ENCODE assay signal across 10 cellular contexts in genomic region chrX:2967998-2968909, GRCh38. TPM values are rescaled to one million over a fixed set of nuclear protein-coding genes. Genes with fewer than 3 reads are reported as not detected.
DNase-seq lines count a peak whose midpoint lies in the region; ATAC-seq, FAIRE-seq and TF ChIP-seq lines count a peak whose summit lies in the region.
"Had no signal": no experiment of that assay in that cellular context is flagged by ENCODE, and none has a peak within 500 bp of the region (broad histone marks: within the 10 kb centered on the region; RNA-seq: fewer than 3 reads in every experiment).

No MANE protein-coding gene starts in this region.

- H3K27me3 ChIP-seq in foreskin keratinocyte, result no peaks in the 10 kb centered on the region
- H3K27me3 ChIP-seq: pancreas had no signal

- no peaks in the 10 kb centered on the region for H3K36me3 Mint-ChIP-seq in activated CD4-positive, alpha-beta T cell treated with anti-CD3 and anti-CD28 coated beads, Interleukin-2, amount 10 ng/mL, durations not matched to agents 7 days and 5 days (ENCODE audit: low read depth)
- no peaks in the 10 kb centered on the region for H3K36me3 Mint-ChIP-seq in activated T-helper 1 cell treated with anti-CD3 and anti-CD28 coated beads, Interleukin-12 subunit alpha, Interleukin-12 subunit beta, Interleukin-2, Interleukin-4 antibody, amounts not matched to agents 30 ng/mL and 10 ng/mL and 1 ng/mL, durations not matched to agents 14 hours and 24 hours and 36 hours (ENCODE audit: low read depth)

- peak; percentile 25 for TF ChIP-seq CTCF in foreskin keratinocyte (conservative IDR thresholded peaks at IDR 0.05)
- TF ChIP-seq CTCF in D721Med (IDR thresholded peaks at IDR 0.05; ENCODE audit: insufficient read depth, missing control alignments), result no peak

- ATAC-seq in foreskin keratinocyte (peak; percentile 41), HG02798 (IDR thresholded peaks at IDR 0.05; ENCODE audit: poor library complexity, unreplicated experiment) (no peak)

- intact Hi-C loops in activated T-helper 1 cell treated with anti-CD3 and anti-CD28 coated beads, Interleukin-12 subunit alpha, Interleukin-12 subunit beta, Interleukin-2, Interleukin-4 antibody, amounts not matched to agents 30 ng/mL and 10 ng/mL and 1 ng/mL, durations not matched to agents 14 hours and 24 hours and 36 hours (cut with micrococcal nuclease), result no loop called here

- DNase-seq in activated CD4-positive, alpha-beta T cell treated with anti-CD3 and anti-CD28 coated beads, Interleukin-2, amount 10 ng/mL, durations not matched to agents 7 days and 5 days, result peak; percentile 5
- no peak for DNase-seq in activated CD4-positive, alpha-beta T cell treated with anti-CD3 and anti-CD28 coated beads, Interleukin-2, amount 50 U/mL, for 1 hour
- no peak for DNase-seq in activated T-helper 1 cell treated with anti-CD3 and anti-CD28 coated beads, Interleukin-12 subunit alpha, Interleukin-12 subunit beta, Interleukin-2, Interleukin-4 antibody, amounts not matched to agents 30 ng/mL and 10 ng/mL and 1 ng/mL, durations not matched to agents 14 hours and 24 hours and 36 hours (ENCODE audit: low spot score)
- DNase-seq in foreskin keratinocyte (peak; percentile 0 to 3), D721Med (ENCODE audit: insufficient read length, low spot score) (no peak), NCI-H774 (lab: John Stamatoyannopoulos, UW) (no peak)
- peak; percentile 10 for DNase-seq in stimulated activated CD4-positive, alpha-beta T cell treated with anti-CD3 and anti-CD28 coated beads, Interleukin-4, amount 100 ng/mL, for 1 hour

- peak overlapping the region; percentile 9 for H3K27ac Mint-ChIP-seq in activated CD4-positive, alpha-beta T cell treated with anti-CD3 and anti-CD28 coated beads, Interleukin-2, amount 10 ng/mL, durations not matched to agents 7 days and 5 days
- H3K27ac Mint-ChIP-seq in activated T-helper 1 cell treated with anti-CD3 and anti-CD28 coated beads, Interleukin-12 subunit alpha, Interleukin-12 subunit beta, Interleukin-2, Interleukin-4 antibody, amounts not matched to agents 30 ng/mL and 10 ng/mL and 1 ng/mL, durations not matched to agents 14 hours and 24 hours and 36 hours, result no peak overlapping the region

- no peaks in the 10 kb centered on the region for H3K27me3 Mint-ChIP-seq in activated CD4-positive, alpha-beta T cell treated with anti-CD3 and anti-CD28 coated beads, Interleukin-2, amount 10 ng/mL, durations not matched to agents 7 days and 5 days
- peaks cover 2% of the 10 kb centered on the region for H3K27me3 Mint-ChIP-seq in activated T-helper 1 cell treated with anti-CD3 and anti-CD28 coated beads, Interleukin-12 subunit alpha, Interleukin-12 subunit beta, Interleukin-2, Interleukin-4 antibody, amounts not matched to agents 30 ng/mL and 10 ng/mL and 1 ng/mL, durations not matched to agents 14 hours and 24 hours and 36 hours (ENCODE audit: insufficient read depth)

- FAIRE-seq in D721Med (lab: Jason Lieb, UNC), result no peak
- FAIRE-seq: pancreas, TTC549 had no signal

- no peaks in the 10 kb centered on the region for H3K4me1 ChIP-seq in foreskin keratinocyte

- CTCF ChIA-PET in activated CD4-positive, alpha-beta T cell treated with anti-CD3 and anti-CD28 coated beads, Interleukin-2, amount 10 ng/mL, durations not matched to agents 7 days and 5 days (lab: Charles Lee), result interaction anchor here (0.7 kb wide), 1 partner anchor 36 kb away, joined by 4 read pairs; no protein-coding TSS in a partner anchor

- H3K27ac ChIP-seq in foreskin keratinocyte, result no peak overlapping the region

- H3K4me3 Mint-ChIP-seq in activated CD4-positive, alpha-beta T cell treated with anti-CD3 and anti-CD28 coated beads, Interleukin-2, amount 10 ng/mL, durations not matched to agents 7 days and 5 days, result peak overlapping the region; percentile 49
- H3K4me3 Mint-ChIP-seq in activated T-helper 1 cell treated with anti-CD3 and anti-CD28 coated beads, Interleukin-12 subunit alpha, Interleukin-12 subunit beta, Interleukin-2, Interleukin-4 antibody, amounts not matched to agents 30 ng/mL and 10 ng/mL and 1 ng/mL, durations not matched to agents 14 hours and 24 hours and 36 hours, result peak overlapping the region; percentile 51

- no peaks in the 10 kb centered on the region for H3K9me3 Mint-ChIP-seq in activated CD4-positive, alpha-beta T cell treated with anti-CD3 and anti-CD28 coated beads, Interleukin-2, amount 10 ng/mL, durations not matched to agents 7 days and 5 days
- no peaks in the 10 kb centered on the region for H3K9me3 Mint-ChIP-seq in activated T-helper 1 cell treated with anti-CD3 and anti-CD28 coated beads, Interleukin-12 subunit alpha, Interleukin-12 subunit beta, Interleukin-2, Interleukin-4 antibody, amounts not matched to agents 30 ng/mL and 10 ng/mL and 1 ng/mL, durations not matched to agents 14 hours and 24 hours and 36 hours

- H3K4me1 Mint-ChIP-seq in activated CD4-positive, alpha-beta T cell treated with anti-CD3 and anti-CD28 coated beads, Interleukin-2, amount 10 ng/mL, durations not matched to agents 7 days and 5 days, result peaks cover 5% of the 10 kb centered on the region
- peaks cover 5% of the 10 kb centered on the region for H3K4me1 Mint-ChIP-seq in activated T-helper 1 cell treated with anti-CD3 and anti-CD28 coated beads, Interleukin-12 subunit alpha, Interleukin-12 subunit beta, Interleukin-2, Interleukin-4 antibody, amounts not matched to agents 30 ng/mL and 10 ng/mL and 1 ng/mL, durations not matched to agents 14 hours and 24 hours and 36 hours (ENCODE audit: low read depth)

- POLR2A ChIA-PET in activated CD4-positive, alpha-beta T cell treated with anti-CD3 and anti-CD28 coated beads, Interleukin-2, amount 10 ng/mL, durations not matched to agents 7 days and 5 days (lab: Charles Lee), result no interaction called here

RNA-seq across cellular contexts. Expression of gene ARSH, which starts 38.1 kb away (rescaled TPM):
- not detected for total RNA-seq in activated CD4-positive, alpha-beta T cell treated with anti-CD3 and anti-CD28 coated beads, Interleukin-2, amount 10 ng/mL, durations not matched to agents 7 days and 5 days
- not detected in 2 replicates for total RNA-seq in activated T-helper 1 cell treated with anti-CD3 and anti-CD28 coated beads, Interleukin-12 subunit alpha, Interleukin-12 subunit beta, Interleukin-2, Interleukin-4 antibody, amounts not matched to agents 30 ng/mL and 10 ng/mL and 1 ng/mL, durations not matched to agents 14 hours and 24 hours and 36 hours
- total RNA-seq in foreskin keratinocyte, result not detected in 2 replicates
- polyA plus RNA-seq in foreskin keratinocyte, result not detected in 2 replicates

RNA-seq across cellular contexts. Expression of gene ARSD, which starts 39.1 kb away (rescaled TPM):
- 1 to 10 TPM; 2.5 to 2.7 TPM for total RNA-seq in activated CD4-positive, alpha-beta T cell treated with anti-CD3 and anti-CD28 coated beads, Interleukin-2, amount 10 ng/mL, durations not matched to agents 7 days and 5 days
- 2.5 and 2.7 TPM in 2 replicates for total RNA-seq in activated T-helper 1 cell treated with anti-CD3 and anti-CD28 coated beads, Interleukin-12 subunit alpha, Interleukin-12 subunit beta, Interleukin-2, Interleukin-4 antibody, amounts not matched to agents 30 ng/mL and 10 ng/mL and 1 ng/mL, durations not matched to agents 14 hours and 24 hours and 36 hours
- 4.5 and 7.0 TPM in 2 replicates for total RNA-seq in foreskin keratinocyte
- polyA plus RNA-seq in foreskin keratinocyte, result 3.6 and 4.3 TPM in 2 replicates

Comparison
In these comparisons a context has a peak if more than half of its experiments do, and no peak if none do; other contexts are left out.
1. DNase-seq: peak in activated CD4-positive, alpha-beta T cell treated with anti-CD3 and anti-CD28 coated beads, Interleukin-2, amount 10 ng/mL, durations not matched to agents 7 days and 5 days (single experiment), foreskin keratinocyte (2 of 2) and stimulated activated CD4-positive, alpha-beta T cell treated with anti-CD3 and anti-CD28 coated beads, Interleukin-4, amount 100 ng/mL, for 1 hour (single experiment); none in activated CD4-positive, alpha-beta T cell treated with anti-CD3 and anti-CD28 coated beads, Interleukin-2, amount 50 U/mL, for 1 hour (single experiment), activated T-helper 1 cell treated with anti-CD3 and anti-CD28 coated beads, Interleukin-12 subunit alpha, Interleukin-12 subunit beta, Interleukin-2, Interleukin-4 antibody, amounts not matched to agents 30 ng/mL and 10 ng/mL and 1 ng/mL, durations not matched to agents 14 hours and 24 hours and 36 hours (single experiment), D721Med (single experiment) and NCI-H774 (single experiment).